Comparison of ENCODE assay signal across 29 cellular contexts in genomic region chr4:104351696-104352095, GRCh38.
"Had no signal": no experiment of that assay in that cellular context is flagged by ENCODE, and none has a peak within 500 bp of the region (broad histone marks: within the 10 kb centered on the region; RNA-seq: fewer than 3 reads in every experiment).

No MANE protein-coding gene starts in this region.

- H3K36me3 ChIP-seq: WERI-Rb-1 had no signal

- H2AFZ ChIP-seq: PC-9 had no signal

- H3K4me2 ChIP-seq: PC-9 had no signal

- H3K27ac ChIP-seq: PC-9, RWPE1, WERI-Rb-1 had no signal

- H3K4me3 ChIP-seq: PC-9 had no signal

- ATAC-seq: activated CD8-positive, alpha-beta memory T cell treated with anti-CD3 and anti-CD28 coated beads, Interleukin-2, amount 10 ng/mL, durations not matched to agents 7 days and 5 days; Right ventricle myocardium inferior; SK-N-SH treated with all-trans-retinoic acid at 6 μM for 48 hours had no signal

- DNase-seq: activated CD4-positive, alpha-beta memory T cell treated with anti-CD3 and anti-CD28 coated beads, Interleukin-2, amount 10 ng/mL, durations not matched to agents 7 days and 5 days; activated CD4-positive, alpha-beta T cell treated with anti-CD3 and anti-CD28 coated beads for 1 hour; activated CD4-positive, alpha-beta T cell treated with anti-CD3 and anti-CD28 coated beads for 48 hours; activated CD4-positive, CD25-positive, alpha-beta regulatory T cell; activated CD8-positive, alpha-beta memory T cell treated with anti-CD3 and anti-CD28 coated beads for 24 hours; activated CD8-positive, alpha-beta memory T cell treated with anti-CD3 and anti-CD28 coated beads, Interleukin-2, amount 10 ng/mL, durations not matched to agents 7 days and 5 days; activated CD8-positive, alpha-beta memory T cell treated with anti-CD3 and anti-CD28 coated beads, Interleukin-2, amount 50 U/mL, for 48 hours; activated effector memory CD4-positive, alpha-beta T cell treated with Interleukin-2 at 50 U/mL for 16 hours; activated naive CD4-positive, alpha-beta T cell treated with anti-CD3 and anti-CD28 coated beads, Interleukin-2, amount 50 U/mL, for 16 hours; activated naive CD8-positive, alpha-beta T cell treated with anti-CD3 and anti-CD28 coated beads for 36 hours; activated T-cell treated with anti-CD3 and anti-CD28 coated beads, Interleukin-2, amount 50 U/mL, for 48 hours; amniotic stem cell; central memory CD4-positive, alpha-beta T cell; NCI-H1105; NCI-H1417 treated with DMSO at 0.1 percent for 48 hours; NCI-H187 treated with DMSO at 0.1 percent for 48 hours; NCI-H2081; NCI-H2171 treated with DMSO at 0.1 percent for 48 hours; NCI-H2227 treated with DMSO at 0.1 percent for 48 hours; NCI-H446; NCI-H510A treated with DMSO at 0.1 percent for 48 hours; PC-9; SIG-M5; T-helper 1 cell; T-helper 9 cell; WERI-Rb-1 had no signal
